Comparison of ENCODE assay signal across 11 cellular contexts in the genomic region with DNA sequence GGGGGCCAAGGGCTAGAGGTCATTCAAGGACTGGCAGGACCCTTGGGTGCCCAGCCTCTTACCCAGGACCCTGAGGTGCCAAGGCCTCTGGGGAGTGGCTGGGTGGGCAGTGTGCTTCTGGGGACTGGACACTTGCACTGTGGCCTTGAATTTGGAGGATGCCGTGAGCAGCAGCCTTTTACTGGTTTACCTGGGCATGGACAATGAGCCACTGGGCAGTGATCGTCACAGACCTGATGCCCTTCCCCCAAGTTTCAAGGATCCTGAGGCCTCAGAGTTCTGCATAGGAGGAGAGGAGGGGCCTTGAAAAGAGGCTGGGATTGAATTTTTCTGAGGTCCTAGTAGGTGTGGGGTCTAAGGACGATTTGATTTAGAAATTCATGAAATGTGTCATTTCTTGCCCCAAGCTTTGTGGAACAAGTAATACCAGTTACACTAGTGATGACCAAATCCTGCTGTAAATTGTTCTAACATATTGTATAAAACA.
DNase-seq lines count a peak whose midpoint lies in the region; ATAC-seq lines count a peak whose summit lies in the region.
"Had no signal": no experiment of that assay in that cellular context is flagged by ENCODE, and none has a peak within 500 bp of the region (broad histone marks: within the 10 kb centered on the region; RNA-seq: fewer than 3 reads in every experiment).

No MANE protein-coding gene starts in this region.

- peaks cover 16 to 20% of the 10 kb centered on the region in 2 donors for H3K4me1 ChIP-seq in duodenal mucosa (ENCODE audit: control insufficient read depth in 1 of 2, insufficient read depth in 2 of 2, low read length in 2 of 2)

- peak; percentile 71 for DNase-seq in A172 (ENCODE audit: low spot score)
- DNase-seq in M059J (ENCODE audit: low read depth): peak; percentile 68
- peak; percentile 59 for DNase-seq in myocyte (ENCODE audit: low read depth)
- DNase-seq in medulla oblongata (ENCODE audit: extremely low spot score): no peak
- DNase-seq in kidney glomerular epithelial cell (lab: John Stamatoyannopoulos, UW): no peak
- DNase-seq: activated T-cell treated with anti-CD3 and anti-CD28 coated beads, Interleukin-2, amount 50 U/mL, for 72 hours; NCI-H345 had no signal

- no peaks in the 10 kb centered on the region for H3K27me3 ChIP-seq in duodenal mucosa (ENCODE audit: control insufficient read depth in 1 of 2, insufficient read depth in 2 of 2, low read length in 2 of 2)
- H3K27me3 ChIP-seq: upper lobe of left lung had no signal

- no peak overlapping the region for H3K9ac ChIP-seq in duodenal mucosa (ENCODE audit: low read depth in 1 of 2, low read length in 2 of 2)

- no peaks in the 10 kb centered on the region for H3K9me3 ChIP-seq in duodenal mucosa (ENCODE audit: control insufficient read depth in 1 of 2, low read length in 2 of 2)
- H3K9me3 ChIP-seq: upper lobe of left lung had no signal

- no peaks in the 10 kb centered on the region for H3K36me3 ChIP-seq in duodenal mucosa (ENCODE audit: control insufficient read depth in 1 of 2, insufficient read depth in 2 of 2, low read length in 2 of 2)
- H3K36me3 ChIP-seq: upper lobe of left lung had no signal

- ATAC-seq in HG03159 (IDR thresholded peaks at IDR 0.05; ENCODE audit: unreplicated experiment): no peak
- ATAC-seq in GM19463 (IDR thresholded peaks at IDR 0.05; ENCODE audit: unreplicated experiment): no peak
- ATAC-seq: activated T-cell treated with anti-CD3 and anti-CD28 coated beads, Interleukin-2, amount 50 U/mL, for 72 hours had no signal

- H3K27ac ChIP-seq in duodenal mucosa (ENCODE audit: low read depth, low read length): peak overlapping the region; percentile 7

- H3K4me3 ChIP-seq in duodenal mucosa (ENCODE audit: low read depth in 1 of 2, low read length in 2 of 2): no peak overlapping the region
- H3K4me3 ChIP-seq: upper lobe of left lung had no signal

Comparison
In these comparisons a context has a peak if more than half of its experiments do, and no peak if none do; other contexts are left out.
1. DNase-seq: peak in A172 (single experiment), M059J (single experiment) and myocyte (single experiment); none in medulla oblongata (single experiment) and kidney glomerular epithelial cell (single experiment).